ENCODE assay signal across 14 cellular contexts in genomic region chr2:14306268-14306950, GRCh38.
DNase-seq lines count a peak whose midpoint lies in the region; ATAC-seq and TF ChIP-seq lines count a peak whose summit lies in the region.
"Had no signal": no experiment of that assay in that cellular context is flagged by ENCODE, and none has a peak within 500 bp of the region (broad histone marks: within the 10 kb centered on the region; RNA-seq: fewer than 3 reads in every experiment).

No MANE protein-coding gene starts in this region.

- H3K9me3 Mint-ChIP-seq in Calu3 (ENCODE audit: low read depth, unreplicated experiment) = no peaks in the 10 kb centered on the region
- H3K9me3 Mint-ChIP-seq in T-cell = peaks cover 0 to 20% (median 18%) of the 10 kb centered on the region in 3 donors
- H3K9me3 Mint-ChIP-seq: brain had no signal

- H3K27ac Mint-ChIP-seq in Calu3 (ENCODE audit: unreplicated experiment) (no peak overlapping the region), T-cell (no peak overlapping the region)
- H3K27ac Mint-ChIP-seq: brain; stimulated activated naive CD8-positive, alpha-beta T cell treated with anti-CD3 and anti-CD28 coated beads, Interleukin-15, amount 100 ng/mL, for 72 hours had no signal

- H3K36me3 ChIP-seq in GM06990 (ENCODE audit: control insufficient read depth, insufficient read depth, low read length) = no peaks in the 10 kb centered on the region

- CTCF ChIA-PET in Calu3 (lab: Charles Lee) (no interaction called here), T-cell (lab: Charles Lee) (no interaction called here)

- H3K4me1 Mint-ChIP-seq in Calu3 (ENCODE audit: low read depth, unreplicated experiment) (peaks cover 8% of the 10 kb centered on the region), T-cell (no peaks in the 10 kb centered on the region)
- H3K4me1 Mint-ChIP-seq: brain; stimulated activated naive CD8-positive, alpha-beta T cell treated with anti-CD3 and anti-CD28 coated beads, Interleukin-15, amount 100 ng/mL, for 72 hours had no signal

- H3K27me3 ChIP-seq in GM06990 (replicated peaks; ENCODE audit: control insufficient read depth, insufficient read depth, low read length) = no peaks in the 10 kb centered on the region

- intact Hi-C loops in Calu3 (cut with micrococcal nuclease; ENCODE audit: unreplicated experiment) (no loop called here), cardiac septum (cut with DNase I) (no loop called here)

- BruUV-seq in Calu3 (replicated peaks; lab: Mats Ljungman, UMichigan) = no TSS peak

- TF ChIP-seq CTCF in GM06990 (IDR thresholded peaks at IDR 0.05; ENCODE audit: insufficient read depth, low read length, poor library complexity, severe bottlenecking) (no peak), Calu3 (IDR thresholded peaks at IDR 0.05; ENCODE audit: unreplicated experiment) (no peak)

- no peak overlapping the region for H3K4me3 ChIP-seq in GM06990 (replicated peaks; ENCODE audit: low read depth, low read length)
- H3K4me3 ChIP-seq: A549 had no signal

- peak; percentile 72 for ATAC-seq in GM19372 (IDR thresholded peaks at IDR 0.05; ENCODE audit: low read depth, unreplicated experiment)
- ATAC-seq in HG02759 (IDR thresholded peaks at IDR 0.05; ENCODE audit: unreplicated experiment) = peak; percentile 63
- ATAC-seq in HG03457 (IDR thresholded peaks at IDR 0.05; ENCODE audit: unreplicated experiment) = peak; percentile 62
- ATAC-seq in T-cell (replicated peaks in 1 of 4) = no peak
- ATAC-seq: A549; stimulated activated naive CD8-positive, alpha-beta T cell treated with anti-CD3 and anti-CD28 coated beads, Interleukin-15, amount 100 ng/mL, for 72 hours had no signal

- POLR2A ChIA-PET in T-cell (lab: Charles Lee) = no interaction called here

- H3K36me3 Mint-ChIP-seq in Calu3 (ENCODE audit: insufficient read depth, unreplicated experiment) (no peaks in the 10 kb centered on the region), T-cell (no peaks in the 10 kb centered on the region)
- H3K36me3 Mint-ChIP-seq: brain had no signal

- H3K27me3 Mint-ChIP-seq in Calu3 (ENCODE audit: unreplicated experiment) = no peaks in the 10 kb centered on the region
- H3K27me3 Mint-ChIP-seq in T-cell = no peaks in the 10 kb centered on the region
- H3K27me3 Mint-ChIP-seq: stimulated activated naive CD8-positive, alpha-beta T cell treated with anti-CD3 and anti-CD28 coated beads, Interleukin-15, amount 100 ng/mL, for 72 hours had no signal

- DNase-seq in GM06990 (ENCODE audit: extremely low read depth, insufficient read length) (peak; percentile 64), Calu3 (no peak), cardiac septum (ENCODE audit: low spot score) (no peak), T-cell (no peak), kidney glomerular epithelial cell (lab: John Stamatoyannopoulos, UW) (no peak)
- DNase-seq: activated CD4-positive, CD25-positive, alpha-beta regulatory T cell; NCI-H345; stimulated activated CD4-positive, alpha-beta T cell treated with anti-CD3 and anti-CD28 coated beads, Interleukin-4, amount 100 ng/mL, for 24 hours; stimulated activated naive CD8-positive, alpha-beta T cell treated with anti-CD3 and anti-CD28 coated beads, Interleukin-15, amount 100 ng/mL, for 72 hours had no signal

- H3K4me3 Mint-ChIP-seq in Calu3 (ENCODE audit: low read depth, unreplicated experiment) (no peak overlapping the region), T-cell (no peak overlapping the region)
- H3K4me3 Mint-ChIP-seq: brain; stimulated activated naive CD8-positive, alpha-beta T cell treated with anti-CD3 and anti-CD28 coated beads, Interleukin-15, amount 100 ng/mL, for 72 hours had no signal

Comparison
In these comparisons a context has a peak if more than half of its experiments do, and no peak if none do; other contexts are left out.
1. ATAC-seq: peak in GM19372 (single experiment), HG02759 (single experiment) and HG03457 (single experiment); none in T-cell (0 of 4).